Comparison of ENCODE assay signal across 14 cellular contexts in the genomic region with DNA sequence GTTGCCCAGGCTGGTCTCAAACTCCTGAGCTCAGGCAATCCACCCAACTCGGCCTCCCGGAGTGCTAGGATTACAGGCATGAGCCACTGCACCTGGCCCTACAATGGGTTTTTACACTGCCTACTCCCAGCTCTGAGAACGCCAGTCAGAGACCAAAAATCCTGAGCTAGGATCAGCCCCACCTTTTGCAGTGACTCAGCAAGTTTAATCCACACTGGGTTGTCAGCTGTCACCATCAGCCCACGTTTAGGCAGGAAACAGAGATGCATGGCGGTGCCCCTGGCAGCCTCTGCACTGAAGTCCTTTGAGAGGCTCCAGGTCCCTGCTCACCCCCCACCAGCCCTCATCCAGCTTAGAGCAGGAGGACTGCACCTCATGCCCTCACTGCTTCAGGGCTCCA.
A peak's percentile ranks its signal among the peaks of the same experiment; 100 is the strongest.
DNase-seq lines count a peak whose midpoint lies in the region; ATAC-seq and TF ChIP-seq lines count a peak whose summit lies in the region.
"Had no signal": no experiment of that assay in that cellular context is flagged by ENCODE, and none has a peak within 500 bp of the region (broad histone marks: within the 10 kb centered on the region; RNA-seq: fewer than 3 reads in every experiment).

No MANE protein-coding gene starts in this region.

- H3K4me3 ChIP-seq in cardiac muscle cell (no peak overlapping the region), left ventricle myocardium inferior (no peak overlapping the region), NT2/D1 (ENCODE audit: insufficient read length, low read depth) (no peak overlapping the region), fibroblast of pulmonary artery (replicated peaks; ENCODE audit: low read depth, low read length) (no peak overlapping the region), upper lobe of right lung (no peak overlapping the region)
- H3K4me3 ChIP-seq: lung, spleen had no signal

- H3K27me3 ChIP-seq in cardiac muscle cell (no peaks in the 10 kb centered on the region), left ventricle myocardium inferior (ENCODE audit: low read depth) (peaks cover 8% of the 10 kb centered on the region), NT2/D1 (ENCODE audit: insufficient read depth, insufficient read length) (no peaks in the 10 kb centered on the region), upper lobe of right lung (no peaks in the 10 kb centered on the region)

- H3K27ac Mint-ChIP-seq in glutamatergic neuron (ENCODE audit: unreplicated experiment) = no peak overlapping the region
- H3K27ac Mint-ChIP-seq: CD4-positive, alpha-beta T cell had no signal

- H3K4me3 Mint-ChIP-seq in glutamatergic neuron (ENCODE audit: unreplicated experiment) = no peak overlapping the region
- H3K4me3 Mint-ChIP-seq: CD4-positive, alpha-beta T cell had no signal

- peak overlapping the region; percentile 22 for H3K9ac ChIP-seq in NT2/D1 (ENCODE audit: insufficient read length, low read depth)

- ATAC-seq in upper lobe of right lung (peak; percentile 16), GM21423 (IDR thresholded peaks at IDR 0.05; ENCODE audit: unreplicated experiment) (no peak)

- no peaks in the 10 kb centered on the region for H3K9me3 Mint-ChIP-seq in glutamatergic neuron (ENCODE audit: unreplicated experiment)
- H3K9me3 Mint-ChIP-seq: CD4-positive, alpha-beta T cell had no signal

- no peaks in the 10 kb centered on the region for H3K9me3 ChIP-seq in cardiac muscle cell (ENCODE audit: low read depth)
- H3K9me3 ChIP-seq in left ventricle myocardium inferior (replicated peaks) = peaks cover 19% of the 10 kb centered on the region
- no peaks in the 10 kb centered on the region for H3K9me3 ChIP-seq in NT2/D1 (ENCODE audit: insufficient read depth, low read length)
- no peaks in the 10 kb centered on the region for H3K9me3 ChIP-seq in upper lobe of right lung

- peak; percentile 12 to 38 for DNase-seq in cardiac muscle cell (ENCODE audit: low read depth in 1 of 2, low spot score in 1 of 2)
- no peak for DNase-seq in left ventricle myocardium inferior
- no peak for DNase-seq in NT2/D1 (ENCODE audit: low read depth, low spot score)
- peak; percentile 11 for DNase-seq in fibroblast of pulmonary artery (ENCODE audit: low read depth)
- DNase-seq in upper lobe of right lung = no peak
- DNase-seq in glutamatergic neuron = no peak
- DNase-seq in stimulated activated CD4-positive, alpha-beta T cell treated with anti-CD3 and anti-CD28 coated beads, Interleukin-4, amount 100 ng/mL, for 4 hours = no peak
- DNase-seq: activated naive CD4-positive, alpha-beta T cell; CD4-positive, alpha-beta T cell; NCI-H1930; spleen; T1000 had no signal

- H3K36me3 Mint-ChIP-seq in glutamatergic neuron (ENCODE audit: unreplicated experiment) = peaks cover 8% of the 10 kb centered on the region

- H3K4me1 ChIP-seq in cardiac muscle cell (ENCODE audit: low read depth) (no peaks in the 10 kb centered on the region), left ventricle myocardium inferior (no peaks in the 10 kb centered on the region), NT2/D1 (ENCODE audit: insufficient read depth, insufficient read length) (peaks cover 7% of the 10 kb centered on the region), upper lobe of right lung (no peaks in the 10 kb centered on the region)
- H3K4me1 ChIP-seq: spleen had no signal

- H3K4me1 Mint-ChIP-seq in glutamatergic neuron (ENCODE audit: low read depth, unreplicated experiment) = peaks cover 2% of the 10 kb centered on the region

- no peak for TF ChIP-seq CTCF in cardiac muscle cell (IDR thresholded peaks at IDR 0.05; ENCODE audit: low read depth, low read length)
- TF ChIP-seq CTCF in left ventricle myocardium inferior (IDR thresholded peaks at IDR 0.05; ENCODE audit: borderline replicate concordance) = no peak
- TF ChIP-seq CTCF in fibroblast of pulmonary artery (IDR thresholded peaks at IDR 0.05; ENCODE audit: low read length, missing control alignments) = no peak
- no peak for TF ChIP-seq CTCF in upper lobe of right lung (IDR thresholded peaks at IDR 0.05)
- TF ChIP-seq CTCF in glutamatergic neuron (IDR thresholded peaks at IDR 0.05; ENCODE audit: partially characterized antibody, unreplicated experiment) = no peak

- H3K36me3 ChIP-seq in cardiac muscle cell = no peaks in the 10 kb centered on the region
- H3K36me3 ChIP-seq in left ventricle myocardium inferior = peaks cover 5% of the 10 kb centered on the region
- no peaks in the 10 kb centered on the region for H3K36me3 ChIP-seq in NT2/D1 (ENCODE audit: insufficient read depth, insufficient read length, low read length)
- no peaks in the 10 kb centered on the region for H3K36me3 ChIP-seq in upper lobe of right lung
- H3K36me3 ChIP-seq: spleen had no signal

- intact Hi-C loops in left ventricle myocardium inferior (cut with micrococcal nuclease) = no loop called here
- intact Hi-C loops in upper lobe of right lung (cut with DNase I) = no loop called here

- H3K27ac ChIP-seq in cardiac muscle cell (peak overlapping the region; percentile 43), left ventricle myocardium inferior (replicated peaks) (no peak overlapping the region), upper lobe of right lung (no peak overlapping the region)
- H3K27ac ChIP-seq: spleen had no signal

- peaks cover 5% of the 10 kb centered on the region for H3K27me3 Mint-ChIP-seq in glutamatergic neuron (ENCODE audit: unreplicated experiment)

Comparison
In these comparisons a context has a peak if more than half of its experiments do, and no peak if none do; other contexts are left out.
1. DNase-seq: peak in cardiac muscle cell (2 of 2) and fibroblast of pulmonary artery (single experiment); none in left ventricle myocardium inferior (single experiment), NT2/D1 (single experiment), upper lobe of right lung (single experiment), glutamatergic neuron (single experiment) and stimulated activated CD4-positive, alpha-beta T cell treated with anti-CD3 and anti-CD28 coated beads, Interleukin-4, amount 100 ng/mL, for 4 hours (0 of 2).